Comparison of ENCODE assay signal across 9 cellular contexts in the genomic region with DNA sequence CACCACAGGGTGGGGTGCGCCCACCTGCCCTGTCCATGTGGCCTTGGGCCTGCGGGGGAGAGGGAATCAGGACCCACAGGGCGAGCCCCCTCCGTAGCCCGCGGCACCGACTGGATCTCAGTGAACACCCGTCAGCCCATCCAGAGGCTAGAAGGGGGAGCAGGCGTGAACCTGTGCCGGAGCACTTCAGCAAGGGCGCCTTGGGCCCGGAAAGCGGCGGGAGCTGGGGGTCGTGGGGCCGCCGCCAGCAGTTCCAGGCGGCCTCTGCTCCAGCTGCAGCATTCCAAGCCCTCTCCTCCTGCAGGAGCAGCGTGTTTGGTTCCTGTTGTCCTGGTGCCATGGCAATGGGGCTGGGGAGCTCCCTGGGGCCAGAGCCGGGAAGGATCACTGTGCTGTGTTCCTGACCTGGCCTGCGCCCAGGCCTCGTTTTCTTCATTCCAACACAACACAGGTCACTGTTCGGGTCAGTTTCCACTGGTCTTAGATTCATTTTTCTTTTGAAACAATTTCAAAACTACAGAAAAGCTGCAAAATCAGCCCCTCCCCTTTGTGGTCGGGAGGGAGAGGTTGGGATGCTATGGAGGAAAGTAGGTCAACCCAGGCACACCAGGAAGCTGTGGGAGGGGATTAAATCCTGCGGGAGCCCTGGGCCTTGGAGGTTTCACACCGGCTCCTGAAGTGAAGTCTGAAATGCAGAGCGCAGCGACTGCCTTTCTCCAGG. TPM values are rescaled to one million over a fixed set of nuclear protein-coding genes. Genes with fewer than 3 reads are reported as not detected.
DNase-seq lines count a peak whose midpoint lies in the region; ATAC-seq, FAIRE-seq and TF ChIP-seq lines count a peak whose summit lies in the region.
"Had no signal": no experiment of that assay in that cellular context is flagged by ENCODE, and none has a peak within 500 bp of the region (broad histone marks: within the 10 kb centered on the region; RNA-seq: fewer than 3 reads in every experiment).

No MANE protein-coding gene starts in this region.

- H3K79me2 ChIP-seq in trophoblast cell (ENCODE audit: control insufficient read depth, insufficient read depth, low read length, poor library complexity) = peaks cover 21% of the 10 kb centered on the region
- peaks cover 31% of the 10 kb centered on the region for H3K79me2 ChIP-seq in MM.1S (ENCODE audit: low read length)

- TF ChIP-seq CTCF in ascending aorta (IDR thresholded peaks at IDR 0.05) (no peak), cardiac muscle cell (IDR thresholded peaks at IDR 0.05; ENCODE audit: low read depth, low read length) (no peak), MM.1S (IDR thresholded peaks at IDR 0.05; ENCODE audit: low read length) (no peak)

- H4K12ac ChIP-seq in trophoblast cell (ENCODE audit: low read depth, low read length) = no peak overlapping the region

- H3K79me1 ChIP-seq in trophoblast cell (ENCODE audit: low read length) = peaks cover 43% of the 10 kb centered on the region

- H3K4me2 ChIP-seq in BLaER1 (peak overlapping the region; percentile 91), trophoblast cell (ENCODE audit: low read length) (peak overlapping the region; percentile 35), MM.1S (ENCODE audit: low read depth, low read length) (no peak overlapping the region)

- ATAC-seq in GM18498 (IDR thresholded peaks at IDR 0.05; ENCODE audit: unreplicated experiment) = no peak
- ATAC-seq: stimulated activated naive CD8-positive, alpha-beta T cell treated with anti-CD3 and anti-CD28 coated beads, Interleukin-15, Interleukin-2, amounts not matched to agents 100 U/mL and 50 U/mL, for 24 hours had no signal

- H3K9me3 ChIP-seq in BLaER1 = no peaks in the 10 kb centered on the region
- H3K9me3 ChIP-seq in ascending aorta = no peaks in the 10 kb centered on the region
- no peaks in the 10 kb centered on the region for H3K9me3 ChIP-seq in cardiac muscle cell (ENCODE audit: low read depth)
- peaks cover 4% of the 10 kb centered on the region for H3K9me3 ChIP-seq in trophoblast cell (ENCODE audit: insufficient read depth, low read depth, low read length)
- no peaks in the 10 kb centered on the region for H3K9me3 ChIP-seq in MM.1S (replicated peaks; ENCODE audit: insufficient read depth, low read length)

- H4K8ac ChIP-seq in trophoblast cell (ENCODE audit: low read depth, low read length) = peak overlapping the region; percentile 62

- H2AFZ ChIP-seq in trophoblast cell (ENCODE audit: insufficient read depth, low read length, poor library complexity) = peak overlapping the region; percentile 9
- H2AFZ ChIP-seq in MM.1S (ENCODE audit: low read length) = no peak overlapping the region

- H3K4me1 ChIP-seq in BLaER1 (peaks cover 88% of the 10 kb centered on the region), ascending aorta (peaks cover 23 to 55% of the 10 kb centered on the region in 2 donors), cardiac muscle cell (ENCODE audit: low read depth) (peaks cover 12% of the 10 kb centered on the region), trophoblast cell (ENCODE audit: control insufficient read depth in 1 of 2, insufficient read depth in 2 of 2, low read length in 2 of 2) (peaks cover 41 to 42% of the 10 kb centered on the region in 2 experiments), MM.1S (ENCODE audit: low read length) (no peaks in the 10 kb centered on the region)

- H3K27ac ChIP-seq in BLaER1 (peak overlapping the region; percentile 62; the same call in 1 of the 2 replicates), ascending aorta (peak overlapping the region; percentile 84 to 90), cardiac muscle cell (peak overlapping the region; percentile 26), trophoblast cell (ENCODE audit: low read depth, low read length) (peak overlapping the region; percentile 90), MM.1S (ENCODE audit: low read length) (no peak overlapping the region)

- H2BK5ac ChIP-seq in trophoblast cell (ENCODE audit: low read depth, low read length, poor library complexity) = peak overlapping the region; percentile 74

- peak overlapping the region; percentile 40 for H3K4ac ChIP-seq in trophoblast cell (ENCODE audit: low read depth, low read length)

- peak overlapping the region; percentile 79 for H3K14ac ChIP-seq in trophoblast cell (ENCODE audit: low read length)

- H2BK12ac ChIP-seq in trophoblast cell (ENCODE audit: low read length) = peak overlapping the region; percentile 90

- H4K20me1 ChIP-seq in BLaER1 = peaks cover 99% of the 10 kb centered on the region
- peaks cover 5% of the 10 kb centered on the region; the same call in 1 of the 2 replicates for H4K20me1 ChIP-seq in MM.1S (ENCODE audit: insufficient read depth, low read length)

- H3K18ac ChIP-seq in trophoblast cell (ENCODE audit: low read length) = peak overlapping the region; percentile 55

- no peak for TF ChIP-seq POLR2A in GM12891 (IDR thresholded peaks at IDR 0.05; ENCODE audit: low read depth, low read length)

- no peaks in the 10 kb centered on the region for H3F3A ChIP-seq in MM.1S (ENCODE audit: insufficient read depth, low read length)

- H4K91ac ChIP-seq in trophoblast cell (ENCODE audit: low read depth, low read length) = peak overlapping the region; percentile 86

- no peak overlapping the region for H3K23ac ChIP-seq in trophoblast cell (ENCODE audit: low read length)

- FAIRE-seq in GM12891 (lab: Jason Lieb, UNC) = no peak

- peak overlapping the region; percentile 51 for H2AK5ac ChIP-seq in trophoblast cell (ENCODE audit: low read length)

- WGBS in trophoblast cell (ENCODE audit: extremely low coverage, insufficient coverage, insufficient read length) = no CpG with 5 or more reads among the region's 28 CpGs

- H3K4me3 ChIP-seq in BLaER1 (peak overlapping the region; percentile 56), ascending aorta (peak overlapping the region; percentile 20 to 23), cardiac muscle cell (no peak overlapping the region), trophoblast cell (ENCODE audit: low read depth, low read length) (no peak overlapping the region), MM.1S (ENCODE audit: low read length) (no peak overlapping the region)

- peaks cover 47% of the 10 kb centered on the region for H3K36me3 ChIP-seq in BLaER1
- peaks cover 0 to 11% of the 10 kb centered on the region in 2 donors for H3K36me3 ChIP-seq in ascending aorta
- H3K36me3 ChIP-seq in cardiac muscle cell = peaks cover 11% of the 10 kb centered on the region
- H3K36me3 ChIP-seq in trophoblast cell (ENCODE audit: control insufficient read depth in 1 of 2, insufficient read depth in 2 of 2, low read length in 2 of 2) = peaks cover 23 to 24% of the 10 kb centered on the region in 2 experiments
- peaks cover 7% of the 10 kb centered on the region; the same call in 1 of the 2 replicates for H3K36me3 ChIP-seq in MM.1S (replicated peaks; ENCODE audit: insufficient read depth, low read length)

- intact Hi-C loops in ascending aorta (cut with DNase I) = no loop called here

- H3K9ac ChIP-seq in BLaER1 (peak overlapping the region; percentile 42; the same call in 1 of the 2 replicates), trophoblast cell (ENCODE audit: low read length) (no peak overlapping the region), MM.1S (ENCODE audit: low read length) (no peak overlapping the region)

- H2BK120ac ChIP-seq in trophoblast cell (ENCODE audit: insufficient read depth, low read length, poor library complexity) = peak overlapping the region; percentile 72

- no peaks in the 10 kb centered on the region for H3K9me2 ChIP-seq in MM.1S (replicated peaks; ENCODE audit: insufficient read depth, low read length)

- H3K27me3 ChIP-seq in BLaER1 (no peaks in the 10 kb centered on the region), ascending aorta (no peaks in the 10 kb centered on the region), cardiac muscle cell (no peaks in the 10 kb centered on the region), trophoblast cell (ENCODE audit: insufficient read depth, low read length) (no peaks in the 10 kb centered on the region), MM.1S (replicated peaks; ENCODE audit: insufficient read depth, low read length) (no peaks in the 10 kb centered on the region)

- DNase-seq in ascending aorta (ENCODE audit: low spot score in 2 of 2) = peak in 1 of 2 donors; percentile 95
- peak in 1 of 2 donors; percentile 96 for DNase-seq in cardiac muscle cell (ENCODE audit: low read depth in 1 of 2, low spot score in 1 of 2)
- peak; percentile 95 for DNase-seq in trophoblast cell
- DNase-seq in GM12891 (ENCODE audit: insufficient read length, low spot score) = no peak
- no peak for DNase-seq in MM.1S
- DNase-seq in GM19238 (ENCODE audit: insufficient read length, low spot score) = no peak
- DNase-seq: stimulated activated naive CD8-positive, alpha-beta T cell treated with anti-CD3 and anti-CD28 coated beads, Interleukin-15, Interleukin-2, amounts not matched to agents 100 U/mL and 50 U/mL, for 24 hours had no signal

TF ChIP-seq in GM12891, 5 proteins besides CTCF, POLR2A, EP300 and RAD21:
- no peak for TF ChIP-seq SPI1 (IDR thresholded peaks at IDR 0.05; ENCODE audit: low read depth, low read length)
- no peak for TF ChIP-seq POU2F2 (IDR thresholded peaks at IDR 0.05; ENCODE audit: low read depth, low read length)
- TF ChIP-seq PAX5 (IDR thresholded peaks at IDR 0.05; ENCODE audit: insufficient read depth, low read length, severe bottlenecking) = no peak
- no peak for TF ChIP-seq POLR2AphosphoS5 (IDR thresholded peaks at IDR 0.05; ENCODE audit: low read depth, low read length)
- TF ChIP-seq TAF1 (IDR thresholded peaks at IDR 0.05; ENCODE audit: low read depth, low read length) = no peak
TF ChIP-seq in GM12891: peak in this region for 0.

RNA-seq across cellular contexts. Expression of a gene that starts 18.8 kb away (rescaled TPM):
- total RNA-seq in ascending aorta (0.75 TPM), cardiac muscle cell (26.1 and 31.2 TPM in 2 replicates)
- polyA plus RNA-seq in cardiac muscle cell = 24.7 and 34.8 TPM in 2 replicates
- polyA plus RNA-seq in trophoblast cell (2013) = 19.1 and 21.1 TPM in 2 replicates
- 28.2 TPM for polyA plus RNA-seq in GM12891 (2012; ENCODE audit: low read depth, missing spikeins)

RNA-seq across cellular contexts. Expression of a gene that starts 37.9 kb away (rescaled TPM):
- total RNA-seq in ascending aorta = 65.5 TPM
- 0.25 and 0.57 TPM in 2 replicates for total RNA-seq in cardiac muscle cell
- polyA plus RNA-seq in cardiac muscle cell = 0.12 and 0.27 TPM in 2 replicates
- 0.03 TPM in 2 replicates for polyA plus RNA-seq in trophoblast cell (2013)
- 62.1 TPM for polyA plus RNA-seq in GM12891 (2012; ENCODE audit: low read depth, missing spikeins)

Comparison
In these comparisons a context has a peak if more than half of its experiments do, and no peak if none do; other contexts are left out.
1. H3K4me3 ChIP-seq: peak in BLaER1 (single experiment) and ascending aorta (2 of 2); none in cardiac muscle cell (single experiment), trophoblast cell (single experiment) and MM.1S (single experiment).
2. DNase-seq: peak in trophoblast cell (2 of 2); none in GM12891 (single experiment), MM.1S (single experiment) and GM19238 (single experiment).
3. RNA of a gene that starts 18.8 kb away (total RNA-seq): 26.1 to 31.2 TPM in cardiac muscle cell; 0.75 TPM in ascending aorta (single experiment); every median in the first group is over 10 times any median in the second.
4. RNA of a gene that starts 37.9 kb away (total RNA-seq): 65.5 TPM in ascending aorta (single experiment); 0.25 to 0.57 TPM in cardiac muscle cell; every median in the first group is over 10 times any median in the second.